22 cellular contexts compared by ENCODE assay signal in genomic region chr10:34181545-34182300, GRCh38.
DNase-seq lines count a peak whose midpoint lies in the region; ATAC-seq and TF ChIP-seq lines count a peak whose summit lies in the region.
"Had no signal": no experiment of that assay in that cellular context is flagged by ENCODE, and none has a peak within 500 bp of the region (broad histone marks: within the 10 kb centered on the region; RNA-seq: fewer than 3 reads in every experiment).

No MANE protein-coding gene starts in this region.

- H3K4me3 ChIP-seq in BLaER1, result no peak overlapping the region
- no peak overlapping the region for H3K4me3 ChIP-seq in fibroblast of pulmonary artery (replicated peaks; ENCODE audit: low read depth, low read length)
- H3K4me3 ChIP-seq: coronary artery, GM12878 had no signal

- DNase-seq in SK-N-DZ (ENCODE audit: low spot score), result peak; percentile 71
- DNase-seq in fibroblast of pulmonary artery (ENCODE audit: low read depth), result peak; percentile 62
- peak; percentile 36 for DNase-seq in nephron progenitor cell
- no peak for DNase-seq in occipital lobe (lab: John Stamatoyannopoulos, UW)
- DNase-seq in HT-29 (ENCODE audit: low spot score), result no peak
- DNase-seq in effector memory CD8-positive, alpha-beta T cell, result no peak
- no peak for DNase-seq in NCI-H1048 (lab: John Stamatoyannopoulos, UW)
- DNase-seq: activated CD4-positive, alpha-beta T cell treated with anti-CD3 and anti-CD28 coated beads, Interleukin-2, amount 10 ng/mL, durations not matched to agents 24 days and 14 days; activated T-cell treated with anti-CD3 and anti-CD28 coated beads, Interleukin-2, amount 50 U/mL, for 4 hours; H9; Kasumi-1; NCI-H187 treated with DMSO at 0.1 percent for 48 hours; NCI-H524 treated with DMSO at 0.1 percent for 48 hours; stimulated activated CD4-positive, alpha-beta T cell treated with anti-CD3 and anti-CD28 coated beads, Interleukin-12 subunit alpha, Interleukin-12 subunit beta, amount 100 ng/mL, for 4 hours; T-helper 2 cell had no signal

- H3K36me3 Mint-ChIP-seq in nephron progenitor cell (ENCODE audit: low read depth), result no peaks in the 10 kb centered on the region
- H3K36me3 Mint-ChIP-seq in effector memory CD8-positive, alpha-beta T cell (ENCODE audit: insufficient read depth), result no peaks in the 10 kb centered on the region
- H3K36me3 Mint-ChIP-seq: CD14-positive monocyte had no signal

- H4K20me1 ChIP-seq in BLaER1, result no peaks in the 10 kb centered on the region

- no peaks in the 10 kb centered on the region for H3K9me3 Mint-ChIP-seq in nephron progenitor cell
- no peaks in the 10 kb centered on the region for H3K9me3 Mint-ChIP-seq in effector memory CD8-positive, alpha-beta T cell
- H3K9me3 Mint-ChIP-seq: activated CD4-positive, alpha-beta T cell treated with anti-CD3 and anti-CD28 coated beads, Interleukin-2, amount 10 ng/mL, durations not matched to agents 24 days and 14 days; activated T-cell treated with anti-CD3 and anti-CD28 coated beads, Interleukin-2, amount 50 U/mL, for 4 hours; H9 had no signal

- H3K4me1 Mint-ChIP-seq in nephron progenitor cell, result peaks cover 100% of the 10 kb centered on the region
- no peaks in the 10 kb centered on the region for H3K4me1 Mint-ChIP-seq in effector memory CD8-positive, alpha-beta T cell (ENCODE audit: low read depth in 2 of 2)
- H3K4me1 Mint-ChIP-seq: activated CD4-positive, alpha-beta T cell treated with anti-CD3 and anti-CD28 coated beads, Interleukin-2, amount 10 ng/mL, durations not matched to agents 24 days and 14 days had no signal

- H3K9ac ChIP-seq in BLaER1, result no peak overlapping the region
- H3K9ac ChIP-seq: parathyroid adenoma had no signal

- no peaks in the 10 kb centered on the region for H3K27me3 ChIP-seq in BLaER1

- H3K27me3 Mint-ChIP-seq in nephron progenitor cell (ENCODE audit: low read depth, poor library complexity), result no peaks in the 10 kb centered on the region
- peaks cover 0 to 13% of the 10 kb centered on the region in 2 donors for H3K27me3 Mint-ChIP-seq in effector memory CD8-positive, alpha-beta T cell
- H3K27me3 Mint-ChIP-seq: activated CD4-positive, alpha-beta T cell treated with anti-CD3 and anti-CD28 coated beads, Interleukin-2, amount 10 ng/mL, durations not matched to agents 24 days and 14 days had no signal

- H3K27ac Mint-ChIP-seq in nephron progenitor cell, result peak overlapping the region; percentile 51
- no peak overlapping the region for H3K27ac Mint-ChIP-seq in effector memory CD8-positive, alpha-beta T cell
- H3K27ac Mint-ChIP-seq: activated CD4-positive, alpha-beta T cell treated with anti-CD3 and anti-CD28 coated beads, Interleukin-2, amount 10 ng/mL, durations not matched to agents 24 days and 14 days; CD14-positive monocyte had no signal

- H3K27ac ChIP-seq in BLaER1, result no peak overlapping the region
- H3K27ac ChIP-seq: coronary artery, HL-60, parathyroid adenoma, RWPE1 had no signal

- H3K9me3 ChIP-seq in BLaER1, result no peaks in the 10 kb centered on the region

- no peak overlapping the region for H3K4me3 Mint-ChIP-seq in nephron progenitor cell
- H3K4me3 Mint-ChIP-seq in effector memory CD8-positive, alpha-beta T cell, result no peak overlapping the region
- H3K4me3 Mint-ChIP-seq: activated CD4-positive, alpha-beta T cell treated with anti-CD3 and anti-CD28 coated beads, Interleukin-2, amount 10 ng/mL, durations not matched to agents 24 days and 14 days; activated T-cell treated with anti-CD3 and anti-CD28 coated beads, Interleukin-2, amount 50 U/mL, for 4 hours; CD14-positive monocyte; H9 had no signal

- no peak for ATAC-seq in effector memory CD8-positive, alpha-beta T cell (replicated peaks)
- ATAC-seq: activated T-cell treated with anti-CD3 and anti-CD28 coated beads, Interleukin-2, amount 50 U/mL, for 4 hours; GM12878 had no signal

- H3K4me2 ChIP-seq in BLaER1, result peak overlapping the region; percentile 15; the same call in 1 of the 2 replicates

- TF ChIP-seq CTCF in fibroblast of pulmonary artery (IDR thresholded peaks at IDR 0.05; ENCODE audit: low read length, missing control alignments) (no peak), nephron progenitor cell (IDR thresholded peaks at IDR 0.05) (no peak)

- H3K36me3 ChIP-seq in BLaER1, result no peaks in the 10 kb centered on the region

- H3K4me1 ChIP-seq in BLaER1, result peaks cover 24% of the 10 kb centered on the region
- H3K4me1 ChIP-seq: parathyroid adenoma had no signal

Comparison
In these comparisons a context has a peak if more than half of its experiments do, and no peak if none do; other contexts are left out.
1. DNase-seq: peak in SK-N-DZ (single experiment), fibroblast of pulmonary artery (single experiment) and nephron progenitor cell (single experiment); none in occipital lobe (single experiment), HT-29 (single experiment), effector memory CD8-positive, alpha-beta T cell (0 of 3) and NCI-H1048 (single experiment).